In genomic region chr11:119263352-119263940, GRCh38 we compare ENCODE assay signal across 13 cellular contexts. TPM values are rescaled to one million over a fixed set of nuclear protein-coding genes. Genes with fewer than 3 reads are reported as not detected.
A peak's percentile ranks its signal among the peaks of the same experiment; 100 is the strongest.
DNase-seq lines count a peak whose midpoint lies in the region; ATAC-seq, FAIRE-seq and TF ChIP-seq lines count a peak whose summit lies in the region.
"Had no signal": no experiment of that assay in that cellular context is flagged by ENCODE, and none has a peak within 500 bp of the region (broad histone marks: within the 10 kb centered on the region; RNA-seq: fewer than 3 reads in every experiment).

No MANE protein-coding gene starts in this region.

- peak; percentile 6 for DNase-seq in amniotic epithelial cell (ENCODE audit: low read depth)
- no peak for DNase-seq in kidney
- DNase-seq in pons (ENCODE audit: low spot score), result no peak
- no peak for DNase-seq in osteocyte (ENCODE audit: extremely low spot score, unreplicated experiment)
- no peak for DNase-seq in stimulated activated naive B cell treated with anti-CD40 and anti-IgM and Interleukin-4, amounts not matched to agents 10 μg/mL and 1 μg/mL and 100 μg/mL, for 72 hours
- DNase-seq in cerebellar cortex (ENCODE audit: low spot score), result no peak
- DNase-seq: stimulated activated CD4-positive, alpha-beta T cell treated with anti-CD3 and anti-CD28 coated beads, Interleukin-15, amount 100 ng/mL, for 24 hours had no signal

- H3K4me3 ChIP-seq in ACC112 (ENCODE audit: low read depth, low read length), result 0 out of 2 replicates have a peak overlapping the region, but pooled peaks have one; percentile 12
- H3K4me3 ChIP-seq in kidney (ENCODE audit: low read length in 2 of 2), result no peak overlapping the region
- H3K4me3 ChIP-seq: HAP-1 had no signal

- H3K9me3 Mint-ChIP-seq in osteocyte (ENCODE audit: unreplicated experiment), result no peaks in the 10 kb centered on the region
- H3K9me3 Mint-ChIP-seq in stimulated activated naive B cell treated with anti-CD40 and anti-IgM and Interleukin-4, amounts not matched to agents 10 μg/mL and 1 μg/mL and 100 μg/mL, for 72 hours, result no peaks in the 10 kb centered on the region
- H3K9me3 Mint-ChIP-seq: activated naive CD4-positive, alpha-beta T cell treated with anti-CD3 and anti-CD28 coated beads for 36 hours; memory B cell had no signal

- no peak overlapping the region for H3K4me3 Mint-ChIP-seq in osteocyte (ENCODE audit: unreplicated experiment)
- H3K4me3 Mint-ChIP-seq in stimulated activated naive B cell treated with anti-CD40 and anti-IgM and Interleukin-4, amounts not matched to agents 10 μg/mL and 1 μg/mL and 100 μg/mL, for 72 hours, result no peak overlapping the region
- H3K4me3 Mint-ChIP-seq: activated naive CD4-positive, alpha-beta T cell treated with anti-CD3 and anti-CD28 coated beads for 36 hours; memory B cell had no signal

- peaks cover 58% of the 10 kb centered on the region for H3K79me2 ChIP-seq in ACC112 (ENCODE audit: control insufficient read depth, insufficient read depth, low read length, unreplicated experiment)

- FAIRE-seq in kidney (lab: Jason Lieb, UNC), result peak; percentile 25

- H3K36me3 Mint-ChIP-seq in osteocyte (ENCODE audit: unreplicated experiment), result no peaks in the 10 kb centered on the region
- peaks cover 3 to 5% of the 10 kb centered on the region in 2 donors for H3K36me3 Mint-ChIP-seq in stimulated activated naive B cell treated with anti-CD40 and anti-IgM and Interleukin-4, amounts not matched to agents 10 μg/mL and 1 μg/mL and 100 μg/mL, for 72 hours

- TF ChIP-seq CTCF in kidney (IDR thresholded peaks at IDR 0.05; ENCODE audit: borderline replicate concordance, extremely low read depth, insufficient read depth), result no peak
- TF ChIP-seq CTCF in osteocyte (IDR thresholded peaks at IDR 0.05), result no peak

- H3K27ac ChIP-seq in ACC112 (ENCODE audit: low read depth, low read length) (peak overlapping the region; percentile 37; the same call in 1 of the 2 replicates), kidney (ENCODE audit: low read depth in 2 of 2, low read length in 2 of 2) (peak overlapping the region in 1 of 2 donors; percentile 68)
- H3K27ac ChIP-seq: C4-2B had no signal

- peaks cover 20% of the 10 kb centered on the region for H3K4me1 ChIP-seq in ACC112 (ENCODE audit: control insufficient read depth, insufficient read depth, low read length, unreplicated experiment)
- H3K4me1 ChIP-seq in kidney (ENCODE audit: control insufficient read depth in 1 of 2, insufficient read depth in 1 of 2, low read depth in 1 of 2, low read length in 2 of 2), result peaks cover 13 to 17% of the 10 kb centered on the region in 2 donors
- H3K4me1 ChIP-seq: HAP-1 had no signal

- peak; percentile 35 for ATAC-seq in GM21825 (IDR thresholded peaks at IDR 0.05; ENCODE audit: unreplicated experiment)
- ATAC-seq in stimulated activated naive B cell treated with anti-CD40 and anti-IgM and Interleukin-4, amounts not matched to agents 10 μg/mL and 1 μg/mL and 100 μg/mL, for 72 hours (replicated peaks), result no peak

- no peak overlapping the region for H3K9ac ChIP-seq in kidney (ENCODE audit: low read length in 2 of 2)

- no peak overlapping the region for H3K27ac Mint-ChIP-seq in osteocyte (ENCODE audit: unreplicated experiment)
- H3K27ac Mint-ChIP-seq in stimulated activated naive B cell treated with anti-CD40 and anti-IgM and Interleukin-4, amounts not matched to agents 10 μg/mL and 1 μg/mL and 100 μg/mL, for 72 hours, result no peak overlapping the region

- H3K4me1 Mint-ChIP-seq in osteocyte (ENCODE audit: unreplicated experiment), result peaks cover 1% of the 10 kb centered on the region
- H3K4me1 Mint-ChIP-seq in stimulated activated naive B cell treated with anti-CD40 and anti-IgM and Interleukin-4, amounts not matched to agents 10 μg/mL and 1 μg/mL and 100 μg/mL, for 72 hours, result peaks cover 24 to 26% of the 10 kb centered on the region in 2 donors

- no peaks in the 10 kb centered on the region for H3K27me3 Mint-ChIP-seq in osteocyte (ENCODE audit: unreplicated experiment)
- no peaks in the 10 kb centered on the region for H3K27me3 Mint-ChIP-seq in stimulated activated naive B cell treated with anti-CD40 and anti-IgM and Interleukin-4, amounts not matched to agents 10 μg/mL and 1 μg/mL and 100 μg/mL, for 72 hours
- H3K27me3 Mint-ChIP-seq: memory B cell had no signal

- no peaks in the 10 kb centered on the region for H3K27me3 ChIP-seq in ACC112 (ENCODE audit: insufficient read depth, low read length)

- intact Hi-C loops in kidney (cut with DNase I), result no loop called here

- no peak overlapping the region for H2AFZ ChIP-seq in ACC112 (ENCODE audit: low read length, unreplicated experiment)

- H3K9me3 ChIP-seq in kidney (ENCODE audit: control insufficient read depth in 1 of 2, low read length in 2 of 2), result no peaks in the 10 kb centered on the region
- H3K9me3 ChIP-seq: HAP-1 had no signal

- H3K36me3 ChIP-seq in ACC112 (ENCODE audit: insufficient read depth, low read length), result no peaks in the 10 kb centered on the region
- no peaks in the 10 kb centered on the region for H3K36me3 ChIP-seq in kidney (ENCODE audit: control insufficient read depth in 1 of 2, insufficient read depth in 2 of 2, low read length in 2 of 2)
- H3K36me3 ChIP-seq: HAP-1 had no signal

RNA-seq across cellular contexts. Expression of gene MCAM, which starts 53.5 kb away (rescaled TPM):
- total RNA-seq in kidney (137 TPM), osteocyte (74.8 and 74.9 TPM in 2 replicates)
- 42.1 TPM for polyA plus RNA-seq in kidney (ENCODE audit: insufficient read depth, low read depth, low replicate concordance)

RNA-seq across cellular contexts. Expression of gene CBL, which starts 57.3 kb away (rescaled TPM):
- 20.6 TPM for total RNA-seq in kidney
- 2.0 TPM for polyA plus RNA-seq in kidney (ENCODE audit: insufficient read depth, low read depth, low replicate concordance)
- total RNA-seq in osteocyte, result 20.8 and 21.7 TPM in 2 replicates
